ENCODE assay signal across 2 cellular contexts in the genomic region with DNA sequence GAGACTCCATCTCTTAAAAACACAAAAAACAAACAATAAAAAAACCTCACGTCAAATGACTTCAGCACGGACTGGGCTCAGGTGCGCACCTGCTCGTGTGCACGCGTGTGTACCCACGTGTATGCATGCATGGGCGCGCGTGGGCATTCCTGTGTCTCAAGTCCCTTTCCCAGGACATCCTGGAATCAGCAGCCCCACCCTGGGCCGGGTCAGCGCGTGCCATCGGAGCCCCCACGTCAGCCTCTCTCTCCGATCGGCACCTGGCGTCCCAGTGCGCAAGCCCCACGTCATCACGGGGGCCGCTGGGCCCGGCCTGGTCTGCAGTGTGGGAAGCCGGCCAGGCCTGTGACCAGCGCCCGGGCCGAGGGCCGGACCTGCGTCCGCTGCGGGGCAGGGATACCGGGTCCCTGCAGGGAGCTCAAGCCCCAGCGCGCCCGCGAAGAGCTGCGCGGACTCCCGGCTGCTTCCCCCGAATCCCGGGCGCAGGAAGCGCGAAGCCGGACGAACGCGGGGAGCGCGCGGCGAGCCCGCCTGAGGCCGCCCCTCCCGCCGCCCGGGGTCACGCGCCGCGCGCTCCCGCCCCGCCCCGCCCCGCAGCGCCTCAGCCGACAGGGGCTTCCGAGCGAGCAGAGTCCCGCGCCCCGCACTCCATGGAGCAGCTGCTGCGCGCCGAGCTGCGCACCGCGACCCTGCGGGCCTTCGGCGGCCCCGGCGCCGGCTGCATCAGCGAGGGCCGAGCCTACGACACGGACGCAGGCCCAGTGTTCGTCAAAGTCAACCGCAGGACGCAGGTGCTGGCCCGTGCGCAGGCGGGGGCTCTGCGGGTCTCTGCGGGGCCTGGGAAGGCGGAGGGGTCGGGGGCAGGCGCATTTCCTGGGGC.
TF ChIP-seq lines count a peak whose summit lies in the region.

A gene (plus strand): TSS at position 629 of the 880 bp plus-strand sequence. CDS start 22 bp downstream, at position 651.

TF ChIP-seq in WTC11, 78 proteins besides CTCF, POLR2A, EP300 and RAD21 (continues in another document):
- TF ChIP-seq HMGA2 (CRISPR knock-in tag; IDR thresholded peaks at IDR 0.05) (no peak), CBFB (CRISPR knock-in tag; IDR thresholded peaks at IDR 0.05; ENCODE audit: low read depth) (no peak), RELA (CRISPR knock-in tag; IDR thresholded peaks at IDR 0.05; ENCODE audit: borderline replicate concordance) (0 out of 2 replicates have a peak, but pooled peaks have one; percentile 14), ZNF396 (CRISPR knock-in tag; IDR thresholded peaks at IDR 0.05; ENCODE audit: borderline replicate concordance) (no peak), TEAD1 (CRISPR knock-in tag; IDR thresholded peaks at IDR 0.05) (peak; percentile 48; the same call in 1 of the 2 replicates), ZBTB21 (CRISPR knock-in tag; IDR thresholded peaks at IDR 0.05; ENCODE audit: borderline replicate concordance) (0 out of 2 replicates have a peak, but pooled peaks have one; percentile 42), TCF7 (CRISPR knock-in tag; IDR thresholded peaks at IDR 0.05; ENCODE audit: low read depth) (no peak), NFE2L1 (CRISPR knock-in tag; IDR thresholded peaks at IDR 0.05) (peak; percentile 1; the same call in 1 of the 2 replicates), TP53 (CRISPR knock-in tag; IDR thresholded peaks at IDR 0.05) (0 out of 2 replicates have a peak, but pooled peaks have one; percentile 31)
- TF ChIP-seq, protein P1, sequence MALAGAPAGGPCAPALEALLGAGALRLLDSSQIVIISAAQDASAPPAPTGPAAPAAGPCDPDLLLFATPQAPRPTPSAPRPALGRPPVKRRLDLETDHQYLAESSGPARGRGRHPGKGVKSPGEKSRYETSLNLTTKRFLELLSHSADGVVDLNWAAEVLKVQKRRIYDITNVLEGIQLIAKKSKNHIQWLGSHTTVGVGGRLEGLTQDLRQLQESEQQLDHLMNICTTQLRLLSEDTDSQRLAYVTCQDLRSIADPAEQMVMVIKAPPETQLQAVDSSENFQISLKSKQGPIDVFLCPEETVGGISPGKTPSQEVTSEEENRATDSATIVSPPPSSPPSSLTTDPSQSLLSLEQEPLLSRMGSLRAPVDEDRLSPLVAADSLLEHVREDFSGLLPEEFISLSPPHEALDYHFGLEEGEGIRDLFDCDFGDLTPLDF (CRISPR knock-in tag; IDR thresholded peaks at IDR 0.05): 0 out of 2 replicates have a peak, but pooled peaks have one; percentile 43
- TF ChIP-seq, protein P2, sequence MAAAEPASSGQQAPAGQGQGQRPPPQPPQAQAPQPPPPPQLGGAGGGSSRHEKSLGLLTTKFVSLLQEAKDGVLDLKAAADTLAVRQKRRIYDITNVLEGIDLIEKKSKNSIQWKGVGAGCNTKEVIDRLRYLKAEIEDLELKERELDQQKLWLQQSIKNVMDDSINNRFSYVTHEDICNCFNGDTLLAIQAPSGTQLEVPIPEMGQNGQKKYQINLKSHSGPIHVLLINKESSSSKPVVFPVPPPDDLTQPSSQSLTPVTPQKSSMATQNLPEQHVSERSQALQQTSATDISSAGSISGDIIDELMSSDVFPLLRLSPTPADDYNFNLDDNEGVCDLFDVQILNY (CRISPR knock-in tag; IDR thresholded peaks at IDR 0.05): peak; percentile 61
- TF ChIP-seq, protein P3, sequence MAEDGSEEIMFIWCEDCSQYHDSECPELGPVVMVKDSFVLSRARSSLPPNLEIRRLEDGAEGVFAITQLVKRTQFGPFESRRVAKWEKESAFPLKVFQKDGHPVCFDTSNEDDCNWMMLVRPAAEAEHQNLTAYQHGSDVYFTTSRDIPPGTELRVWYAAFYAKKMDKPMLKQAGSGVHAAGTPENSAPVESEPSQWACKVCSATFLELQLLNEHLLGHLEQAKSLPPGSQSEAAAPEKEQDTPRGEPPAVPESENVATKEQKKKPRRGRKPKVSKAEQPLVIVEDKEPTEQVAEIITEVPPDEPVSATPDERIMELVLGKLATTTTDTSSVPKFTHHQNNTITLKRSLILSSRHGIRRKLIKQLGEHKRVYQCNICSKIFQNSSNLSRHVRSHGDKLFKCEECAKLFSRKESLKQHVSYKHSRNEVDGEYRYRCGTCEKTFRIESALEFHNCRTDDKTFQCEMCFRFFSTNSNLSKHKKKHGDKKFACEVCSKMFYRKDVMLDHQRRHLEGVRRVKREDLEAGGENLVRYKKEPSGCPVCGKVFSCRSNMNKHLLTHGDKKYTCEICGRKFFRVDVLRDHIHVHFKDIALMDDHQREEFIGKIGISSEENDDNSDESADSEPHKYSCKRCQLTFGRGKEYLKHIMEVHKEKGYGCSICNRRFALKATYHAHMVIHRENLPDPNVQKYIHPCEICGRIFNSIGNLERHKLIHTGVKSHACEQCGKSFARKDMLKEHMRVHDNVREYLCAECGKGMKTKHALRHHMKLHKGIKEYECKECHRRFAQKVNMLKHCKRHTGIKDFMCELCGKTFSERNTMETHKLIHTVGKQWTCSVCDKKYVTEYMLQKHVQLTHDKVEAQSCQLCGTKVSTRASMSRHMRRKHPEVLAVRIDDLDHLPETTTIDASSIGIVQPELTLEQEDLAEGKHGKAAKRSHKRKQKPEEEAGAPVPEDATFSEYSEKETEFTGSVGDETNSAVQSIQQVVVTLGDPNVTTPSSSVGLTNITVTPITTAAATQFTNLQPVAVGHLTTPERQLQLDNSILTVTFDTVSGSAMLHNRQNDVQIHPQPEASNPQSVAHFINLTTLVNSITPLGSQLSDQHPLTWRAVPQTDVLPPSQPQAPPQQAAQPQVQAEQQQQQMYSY (CRISPR knock-in tag; IDR thresholded peaks at IDR 0.05): no peak
- TF ChIP-seq, protein P4, sequence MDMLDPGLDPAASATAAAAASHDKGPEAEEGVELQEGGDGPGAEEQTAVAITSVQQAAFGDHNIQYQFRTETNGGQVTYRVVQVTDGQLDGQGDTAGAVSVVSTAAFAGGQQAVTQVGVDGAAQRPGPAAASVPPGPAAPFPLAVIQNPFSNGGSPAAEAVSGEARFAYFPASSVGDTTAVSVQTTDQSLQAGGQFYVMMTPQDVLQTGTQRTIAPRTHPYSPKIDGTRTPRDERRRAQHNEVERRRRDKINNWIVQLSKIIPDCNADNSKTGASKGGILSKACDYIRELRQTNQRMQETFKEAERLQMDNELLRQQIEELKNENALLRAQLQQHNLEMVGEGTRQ (CRISPR knock-in tag; IDR thresholded peaks at IDR 0.05): peak; percentile 77
- TF ChIP-seq, protein P5, sequence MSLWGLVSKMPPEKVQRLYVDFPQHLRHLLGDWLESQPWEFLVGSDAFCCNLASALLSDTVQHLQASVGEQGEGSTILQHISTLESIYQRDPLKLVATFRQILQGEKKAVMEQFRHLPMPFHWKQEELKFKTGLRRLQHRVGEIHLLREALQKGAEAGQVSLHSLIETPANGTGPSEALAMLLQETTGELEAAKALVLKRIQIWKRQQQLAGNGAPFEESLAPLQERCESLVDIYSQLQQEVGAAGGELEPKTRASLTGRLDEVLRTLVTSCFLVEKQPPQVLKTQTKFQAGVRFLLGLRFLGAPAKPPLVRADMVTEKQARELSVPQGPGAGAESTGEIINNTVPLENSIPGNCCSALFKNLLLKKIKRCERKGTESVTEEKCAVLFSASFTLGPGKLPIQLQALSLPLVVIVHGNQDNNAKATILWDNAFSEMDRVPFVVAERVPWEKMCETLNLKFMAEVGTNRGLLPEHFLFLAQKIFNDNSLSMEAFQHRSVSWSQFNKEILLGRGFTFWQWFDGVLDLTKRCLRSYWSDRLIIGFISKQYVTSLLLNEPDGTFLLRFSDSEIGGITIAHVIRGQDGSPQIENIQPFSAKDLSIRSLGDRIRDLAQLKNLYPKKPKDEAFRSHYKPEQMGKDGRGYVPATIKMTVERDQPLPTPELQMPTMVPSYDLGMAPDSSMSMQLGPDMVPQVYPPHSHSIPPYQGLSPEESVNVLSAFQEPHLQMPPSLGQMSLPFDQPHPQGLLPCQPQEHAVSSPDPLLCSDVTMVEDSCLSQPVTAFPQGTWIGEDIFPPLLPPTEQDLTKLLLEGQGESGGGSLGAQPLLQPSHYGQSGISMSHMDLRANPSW (CRISPR knock-in tag; conservative IDR thresholded peaks at IDR 0.05; ENCODE audit: low read depth): no peak

TF ChIP-seq in HepG2, 621 proteins besides CTCF, POLR2A, EP300 and RAD21 (continues in another document):
- TF ChIP-seq, protein P6, sequence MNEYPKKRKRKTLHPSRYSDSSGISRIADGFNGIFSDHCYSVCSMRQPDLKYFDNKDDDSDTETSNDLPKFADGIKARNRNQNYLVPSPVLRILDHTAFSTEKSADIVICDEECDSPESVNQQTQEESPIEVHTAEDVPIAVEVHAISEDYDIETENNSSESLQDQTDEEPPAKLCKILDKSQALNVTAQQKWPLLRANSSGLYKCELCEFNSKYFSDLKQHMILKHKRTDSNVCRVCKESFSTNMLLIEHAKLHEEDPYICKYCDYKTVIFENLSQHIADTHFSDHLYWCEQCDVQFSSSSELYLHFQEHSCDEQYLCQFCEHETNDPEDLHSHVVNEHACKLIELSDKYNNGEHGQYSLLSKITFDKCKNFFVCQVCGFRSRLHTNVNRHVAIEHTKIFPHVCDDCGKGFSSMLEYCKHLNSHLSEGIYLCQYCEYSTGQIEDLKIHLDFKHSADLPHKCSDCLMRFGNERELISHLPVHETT (CRISPR knock-in tag; conservative IDR thresholded peaks at IDR 0.05): peak; percentile 48; the same call in 1 of the 2 replicates
- TF ChIP-seq POLR2G (IDR thresholded peaks at IDR 0.05; ENCODE audit: low read depth, low read length) (peak; percentile 80), TMF1 (CRISPR knock-in tag; IDR thresholded peaks at IDR 0.05; ENCODE audit: low read depth) (peak; percentile 80), ZNF670 (CRISPR knock-in tag; IDR thresholded peaks at IDR 0.05; ENCODE audit: borderline replicate concordance) (no peak), ZNF547 (CRISPR knock-in tag; IDR thresholded peaks at IDR 0.05) (peak; percentile 84), SAP130 (CRISPR knock-in tag; IDR thresholded peaks at IDR 0.05; ENCODE audit: low read depth) (peak; percentile 51), KDM5A (IDR thresholded peaks at IDR 0.05; ENCODE audit: borderline replicate concordance, low read length) (peak; percentile 33; the same call in 1 of the 2 replicates), ZNF331 (CRISPR knock-in tag; IDR thresholded peaks at IDR 0.05) (peak; percentile 57; the same call in 1 of the 2 replicates), ZNF317 (CRISPR knock-in tag; IDR thresholded peaks at IDR 0.05) (no peak), ZBTB7A (CRISPR knock-in tag; IDR thresholded peaks at IDR 0.05) (0 out of 2 replicates have a peak, but pooled peaks have one; percentile 33), PCBP1 (IDR thresholded peaks at IDR 0.05; ENCODE audit: borderline replicate concordance, low read depth, low read length) (no peak)
- TF ChIP-seq, protein P7, sequence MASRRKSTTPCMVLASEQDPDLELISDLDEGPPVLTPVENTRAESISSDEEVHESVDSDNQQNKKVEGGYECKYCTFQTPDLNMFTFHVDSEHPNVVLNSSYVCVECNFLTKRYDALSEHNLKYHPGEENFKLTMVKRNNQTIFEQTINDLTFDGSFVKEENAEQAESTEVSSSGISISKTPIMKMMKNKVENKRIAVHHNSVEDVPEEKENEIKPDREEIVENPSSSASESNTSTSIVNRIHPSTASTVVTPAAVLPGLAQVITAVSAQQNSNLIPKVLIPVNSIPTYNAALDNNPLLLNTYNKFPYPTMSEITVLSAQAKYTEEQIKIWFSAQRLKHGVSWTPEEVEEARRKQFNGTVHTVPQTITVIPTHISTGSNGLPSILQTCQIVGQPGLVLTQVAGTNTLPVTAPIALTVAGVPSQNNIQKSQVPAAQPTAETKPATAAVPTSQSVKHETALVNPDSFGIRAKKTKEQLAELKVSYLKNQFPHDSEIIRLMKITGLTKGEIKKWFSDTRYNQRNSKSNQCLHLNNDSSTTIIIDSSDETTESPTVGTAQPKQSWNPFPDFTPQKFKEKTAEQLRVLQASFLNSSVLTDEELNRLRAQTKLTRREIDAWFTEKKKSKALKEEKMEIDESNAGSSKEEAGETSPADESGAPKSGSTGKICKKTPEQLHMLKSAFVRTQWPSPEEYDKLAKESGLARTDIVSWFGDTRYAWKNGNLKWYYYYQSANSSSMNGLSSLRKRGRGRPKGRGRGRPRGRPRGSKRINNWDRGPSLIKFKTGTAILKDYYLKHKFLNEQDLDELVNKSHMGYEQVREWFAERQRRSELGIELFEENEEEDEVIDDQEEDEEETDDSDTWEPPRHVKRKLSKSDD (CRISPR knock-in tag; IDR thresholded peaks at IDR 0.05; ENCODE audit: low read depth): peak; percentile 95
